Comparison of ENCODE assay signal across 8 cellular contexts in the genomic region with DNA sequence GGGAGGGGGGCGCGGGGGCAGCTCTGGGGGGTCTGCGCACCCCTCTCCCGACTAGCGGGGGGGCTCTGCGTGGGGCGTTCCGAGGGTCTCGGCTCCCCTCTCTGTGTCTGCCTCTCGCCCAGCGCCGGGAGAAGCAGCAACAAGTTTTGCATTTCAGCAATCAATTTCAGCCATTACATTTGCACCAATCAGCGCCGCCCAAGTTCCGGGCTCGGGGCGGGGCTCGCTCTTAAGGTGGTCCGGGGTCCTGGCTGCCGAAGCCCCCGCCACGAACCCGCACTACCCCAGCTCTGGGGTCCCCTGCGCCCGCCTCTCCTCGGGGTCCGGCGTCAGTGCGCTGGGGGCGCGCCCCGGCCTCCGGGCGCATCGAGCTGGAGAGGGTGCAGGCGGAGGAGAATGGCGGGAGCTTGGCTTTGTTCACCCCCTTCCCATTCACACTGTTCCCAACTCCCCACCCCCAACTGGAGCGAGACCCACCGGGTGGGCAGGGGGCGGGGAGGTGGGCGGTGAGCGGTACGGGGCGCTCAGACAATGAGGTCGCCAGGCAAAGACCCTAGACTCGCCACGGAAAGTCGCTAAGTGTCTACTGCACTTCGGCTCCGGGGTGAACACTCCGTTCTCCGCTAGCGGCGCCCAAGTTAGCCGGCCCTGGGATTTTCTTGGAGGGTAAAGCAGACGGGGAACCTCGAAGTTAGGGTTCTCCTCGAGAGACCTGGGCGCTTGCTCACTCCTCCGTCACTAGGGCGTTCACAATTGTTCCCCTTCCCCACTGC. TPM values are rescaled to one million over a fixed set of nuclear protein-coding genes. Genes with fewer than 3 reads are reported as not detected.
DNase-seq lines count a peak whose midpoint lies in the region; ATAC-seq and TF ChIP-seq lines count a peak whose summit lies in the region.

TSS of gene MN1 (minus strand) at position 141 of the 773 bp plus-strand sequence. CDS start 1,213 bp downstream, outside the sequence.

- no peaks in the 10 kb centered on the region for H3K36me3 ChIP-seq in iPS-18a (ENCODE audit: control insufficient read depth, low read depth, low read length)

- no peaks in the 10 kb centered on the region for H3K36me3 Mint-ChIP-seq in MCF 10A (ENCODE audit: insufficient read depth, unreplicated experiment)

- no peak within 1 kb of the TSS for H3K27ac Mint-ChIP-seq in MCF 10A (ENCODE audit: low read depth, unreplicated experiment)

- no peaks in the 10 kb centered on the region for H3K9me3 ChIP-seq in iPS-18a (ENCODE audit: control insufficient read depth, low read depth, low read length)

- no peak within 1 kb of the TSS for H3K27ac ChIP-seq in iPS-18a (ENCODE audit: low read length)

- H3K4me3 ChIP-seq in iPS-18a (ENCODE audit: low read length), result peak within 1 kb of the TSS; percentile 66
- H3K4me3 ChIP-seq in retinal pigment epithelial cell (ENCODE audit: low read length), result peak within 1 kb of the TSS; percentile 74

- ATAC-seq in GM21529 (IDR thresholded peaks at IDR 0.05; ENCODE audit: unreplicated experiment), result no peak
- ATAC-seq in HG03342 (IDR thresholded peaks at IDR 0.05; ENCODE audit: unreplicated experiment), result no peak

- DNase-seq in HCEC 1CT, result peak; percentile 21
- peak in 4 of 5 experiments; percentile 24 to 31 (median 26) for DNase-seq in T-helper 2 cell
- no peak for DNase-seq in MCF 10A (ENCODE audit: unreplicated experiment)
- no peak for DNase-seq in retinal pigment epithelial cell (ENCODE audit: low read depth)
- no peak for DNase-seq in cortex of kidney (lab: John Stamatoyannopoulos, UW)

- H3K4me1 ChIP-seq in iPS-18a (ENCODE audit: control insufficient read depth, low read depth, low read length), result peaks cover 7% of the 10 kb centered on the region

- no peak for TF ChIP-seq CTCF in MCF 10A (IDR thresholded peaks at IDR 0.05; ENCODE audit: unreplicated experiment)
- TF ChIP-seq CTCF in retinal pigment epithelial cell (conservative IDR thresholded peaks at IDR 0.05; ENCODE audit: low read depth, low read length), result peak; percentile 6

- H3K27me3 Mint-ChIP-seq in MCF 10A (ENCODE audit: insufficient read depth, unreplicated experiment), result no peaks in the 10 kb centered on the region

- H3K27me3 ChIP-seq in iPS-18a (ENCODE audit: control insufficient read depth, insufficient read depth, low read length), result peaks cover 73% of the 10 kb centered on the region

- H3K4me1 Mint-ChIP-seq in MCF 10A (ENCODE audit: insufficient read depth, unreplicated experiment), result peaks cover 11% of the 10 kb centered on the region

- H3K9ac ChIP-seq in iPS-18a (ENCODE audit: low read length), result peak within 1 kb of the TSS; percentile 54

- POLR2A ChIA-PET in MCF 10A (lab: Yijun Ruan, JAX), result no interaction called here

- intact Hi-C loops in MCF 10A (cut with micrococcal nuclease), result loop anchor here (1.0 to 10.0 kb wide), 8 partner anchors 49 to 1127 kb away; no protein-coding TSS in a partner anchor

- no TSS peak for BruUV-seq in MCF 10A (replicated peaks; lab: Mats Ljungman, UMichigan)

- peak within 1 kb of the TSS; percentile 73 for H3K4me3 Mint-ChIP-seq in MCF 10A (ENCODE audit: unreplicated experiment)

- H3K9me3 Mint-ChIP-seq in MCF 10A (ENCODE audit: unreplicated experiment), result no peaks in the 10 kb centered on the region

- CTCF ChIA-PET in MCF 10A (lab: Yijun Ruan, JAX), result interaction anchor here (1.3 kb wide), 1 partner anchor 397 kb away, joined by 3 read pairs; no protein-coding TSS in a partner anchor

RNA-seq across cellular contexts. Expression of gene MN1, which starts in this region (rescaled TPM):
- total RNA-seq in MCF 10A (2022), result 3.9 and 5.7 TPM in 2 replicates

Comparison
In these comparisons a context has a peak if more than half of its experiments do, and no peak if none do; other contexts are left out.
1. DNase-seq: peak in HCEC 1CT (single experiment) and T-helper 2 cell (4 of 5); none in MCF 10A (single experiment), retinal pigment epithelial cell (single experiment) and cortex of kidney (single experiment).